1 cellular context compared by ENCODE assay signal in genomic region chr19:46866407-46867132, GRCh38.
TF ChIP-seq lines count a peak whose summit lies in the region.

No MANE protein-coding gene starts in this region.

TF ChIP-seq in HEK293, 187 proteins besides CTCF, POLR2A, EP300 and RAD21:
- peak; percentile 91 for TF ChIP-seq ZNF600 (tag by site-specific recombination; IDR thresholded peaks at IDR 0.05)
- peak; percentile 60; the same call in 1 of the 2 replicates for TF ChIP-seq GLIS1 (tag by site-specific recombination; IDR thresholded peaks at IDR 0.05)
- TF ChIP-seq PRDM6 (tag by site-specific recombination; IDR thresholded peaks at IDR 0.05), result peak; percentile 30; the same call in 1 of the 2 replicates
- no peak for TF ChIP-seq ZNF621 (tag by site-specific recombination; IDR thresholded peaks at IDR 0.05)
- TF ChIP-seq ZXDB (tag by site-specific recombination; IDR thresholded peaks at IDR 0.05), result peak; percentile 19; the same call in 1 of the 2 replicates
